In the genomic region with DNA sequence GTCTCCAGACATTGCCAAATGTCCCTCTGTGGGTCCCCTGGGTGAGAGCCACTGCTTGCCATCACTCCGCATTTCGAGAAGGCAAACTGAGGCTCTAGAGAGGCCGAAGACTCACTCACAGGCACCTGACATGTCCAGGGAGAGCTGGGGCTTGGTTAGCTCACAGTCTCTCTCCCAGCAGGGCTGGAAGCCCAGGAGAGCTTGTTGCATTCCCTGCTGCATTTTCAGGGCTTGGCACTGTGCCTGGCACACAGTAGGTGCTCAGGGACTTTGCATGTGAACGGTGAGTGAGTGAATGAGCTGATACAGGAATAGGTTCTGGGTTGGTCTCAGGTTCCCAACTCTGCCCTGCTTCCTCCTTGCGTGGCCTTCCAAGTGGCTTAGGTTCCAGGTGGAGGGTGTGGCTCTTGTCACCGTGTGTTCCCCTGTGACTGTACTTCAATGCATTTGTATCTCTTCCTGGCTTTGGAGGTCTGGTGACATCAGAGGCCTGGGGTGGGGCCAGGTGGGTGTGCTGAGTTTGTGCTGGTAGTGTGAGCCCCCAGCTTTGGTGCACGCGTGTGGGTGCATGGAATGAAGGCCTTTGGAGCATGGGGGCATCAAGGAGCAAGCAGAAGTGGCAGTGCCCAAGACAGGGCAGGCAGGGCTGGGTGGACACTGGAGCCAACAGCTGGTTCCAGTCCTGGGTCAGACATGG, we compare ENCODE assay signal across 2 cellular contexts.
A peak's percentile ranks its signal among the peaks of the same experiment; 100 is the strongest.
TF ChIP-seq lines count a peak whose summit lies in the region.

No MANE protein-coding gene starts in this region.

TF ChIP-seq in HepG2, 621 proteins besides CTCF, POLR2A, EP300 and RAD21:
- TF ChIP-seq AKAP8 (CRISPR knock-in tag; IDR thresholded peaks at IDR 0.05) = no peak
- TF ChIP-seq CREB1 (IDR thresholded peaks at IDR 0.05) = 0 out of 2 replicates have a peak, but pooled peaks have one; percentile 7
- no peak for TF ChIP-seq CREB1 (CRISPR knock-in tag; IDR thresholded peaks at IDR 0.05)
TF ChIP-seq in HepG2: peak in this region for 1.

TF ChIP-seq in K562, 482 proteins besides CTCF, POLR2A, EP300 and RAD21:
- TF ChIP-seq ZKSCAN1 (IDR thresholded peaks at IDR 0.05; ENCODE audit: low read depth, low read length) (peak; percentile 92), NFIC (IDR thresholded peaks at IDR 0.05) (peak; percentile 24), STAT6 (CRISPR knock-in tag; IDR thresholded peaks at IDR 0.05) (no peak)
